In genomic region chr19:47377208-47377701, GRCh38 we compare ENCODE assay signal across 18 cellular contexts. TPM values are rescaled to one million over a fixed set of nuclear protein-coding genes. Genes with fewer than 3 reads are reported as not detected.
DNase-seq lines count a peak whose midpoint lies in the region; ATAC-seq, FAIRE-seq and TF ChIP-seq lines count a peak whose summit lies in the region.
"Had no signal": no experiment of that assay in that cellular context is flagged by ENCODE, and none has a peak within 500 bp of the region (broad histone marks: within the 10 kb centered on the region; RNA-seq: fewer than 3 reads in every experiment).

No MANE protein-coding gene starts in this region.

- H3K27ac ChIP-seq in K562 (ENCODE audit: extremely low read depth, low read depth, low read length), result no peak overlapping the region
- no peak overlapping the region for H3K27ac ChIP-seq in right cardiac atrium (ENCODE audit: low read length)
- no peak overlapping the region for H3K27ac ChIP-seq in MM.1S (ENCODE audit: low read length)
- H3K27ac ChIP-seq: VCaP had no signal

- H4K20me1 ChIP-seq in K562 (replicated peaks; ENCODE audit: control insufficient read depth, insufficient read depth, low read length) (peaks cover 5% of the 10 kb centered on the region; the same call in 1 of the 2 replicates), MM.1S (ENCODE audit: insufficient read depth, low read length) (no peaks in the 10 kb centered on the region)

- no peak for TF ChIP-seq POLR2A in K562 (conservative IDR thresholded peaks at IDR 0.05)

- 79% methylated on average over 15 of the region's 16 CpGs for WGBS in K562 (ENCODE audit: insufficient coverage, low coverage, missing lambda C conversion rate)
- WGBS in right cardiac atrium, result 64% methylated on average over 16 of the region's 16 CpGs

- peak overlapping the region; percentile 33 to 81 for H3K27ac Mint-ChIP-seq in stimulated activated naive CD8-positive, alpha-beta T cell treated with anti-CD3 and anti-CD28 coated beads, Interleukin-15, amount 100 ng/mL, for 72 hours
- no peak overlapping the region for H3K27ac Mint-ChIP-seq in chondrocyte (ENCODE audit: unreplicated experiment)
- H3K27ac Mint-ChIP-seq: activated T-helper 2 cell treated with anti-CD3 and anti-CD28 coated beads, Interferon-gamma antibody, Interleukin-2, Interleukin-4, amounts not matched to agents 10 μg/mL and 5 μg/mL and 100 μg/mL, durations not matched to agents 14 hours and 24 hours and 36 hours; progenitor cell of endocrine pancreas had no signal

- peaks cover 32% of the 10 kb centered on the region for H3K36me3 Mint-ChIP-seq in chondrocyte (ENCODE audit: low read depth)

- H3K27me3 ChIP-seq in K562 (ENCODE audit: control insufficient read depth in 2 of 2, insufficient read depth in 2 of 2, low read length in 2 of 2) (no peaks in the 10 kb centered on the region), right cardiac atrium (ENCODE audit: control insufficient read depth, insufficient read depth) (no peaks in the 10 kb centered on the region), MM.1S (replicated peaks; ENCODE audit: insufficient read depth, low read length) (no peaks in the 10 kb centered on the region)

- DNase-seq in stimulated activated naive CD8-positive, alpha-beta T cell treated with anti-CD3 and anti-CD28 coated beads, Interleukin-15, amount 100 ng/mL, for 72 hours, result no peak
- DNase-seq in stimulated activated naive CD8-positive, alpha-beta T cell treated with anti-CD3 and anti-CD28 coated beads, Interleukin-15, Interleukin-2, amounts not matched to agents 100 U/mL and 50 U/mL, for 24 hours, result no peak
- DNase-seq in K562 (ENCODE audit: extremely low read depth in 1 of 4, low spot score in 3 of 4), result peak in 3 of 4 experiments; percentile 25 to 57 (median 29)
- DNase-seq in right cardiac atrium, result peak; percentile 37 to 82 (median 79)
- DNase-seq in MM.1S, result no peak
- no peak for DNase-seq in chondrocyte (ENCODE audit: low spot score)
- DNase-seq: CD8-positive, alpha-beta memory T cell; kidney; PC-3 had no signal

- POLR2A ChIA-PET in K562 (lab: Yijun Ruan, JAX), result no interaction called here

- H3K9me3 ChIP-seq in K562 (replicated peaks; ENCODE audit: control insufficient read depth, insufficient read depth, low read depth, low read length), result no peaks in the 10 kb centered on the region
- H3K9me3 ChIP-seq in right cardiac atrium (ENCODE audit: control insufficient read depth, low read length), result no peaks in the 10 kb centered on the region
- no peaks in the 10 kb centered on the region for H3K9me3 ChIP-seq in MM.1S (replicated peaks; ENCODE audit: insufficient read depth, low read length)

- CTCF ChIA-PET in K562 (lab: Yijun Ruan, JAX; ENCODE audit: low intra/inter-chr PET ratio), result no interaction called here

- in situ Hi-C loops in K562 (cut with MboI), result no loop called here

- no peak for TF ChIP-seq EP300 in K562 (IDR thresholded peaks at IDR 0.05; ENCODE audit: low read length)

- no peak overlapping the region for H2AFZ ChIP-seq in K562 (ENCODE audit: low read depth, low read length)
- H2AFZ ChIP-seq in MM.1S (ENCODE audit: low read length), result no peak overlapping the region

- H3K9ac ChIP-seq in K562 (ENCODE audit: insufficient read depth in 1 of 2, low read depth in 2 of 2, low read length in 2 of 2), result peak overlapping the region in 1 of 2 experiments; percentile 76; a peak in 2 of 4 replicates
- no peak overlapping the region for H3K9ac ChIP-seq in MM.1S (ENCODE audit: low read length)

- H3K4me1 Mint-ChIP-seq in stimulated activated naive CD8-positive, alpha-beta T cell treated with anti-CD3 and anti-CD28 coated beads, Interleukin-15, amount 100 ng/mL, for 72 hours, result peaks cover 37% of the 10 kb centered on the region
- H3K4me1 Mint-ChIP-seq in chondrocyte (ENCODE audit: low read depth), result no peaks in the 10 kb centered on the region

- H3K4me2 ChIP-seq in K562 (ENCODE audit: insufficient read depth, low read length) (no peak overlapping the region), MM.1S (ENCODE audit: low read depth, low read length) (no peak overlapping the region)

- H3K4me3 ChIP-seq in K562, result no peak overlapping the region
- H3K4me3 ChIP-seq in right cardiac atrium (ENCODE audit: low read length), result no peak overlapping the region
- H3K4me3 ChIP-seq in MM.1S (ENCODE audit: low read length), result no peak overlapping the region

- ATAC-seq in stimulated activated naive CD8-positive, alpha-beta T cell treated with anti-CD3 and anti-CD28 coated beads, Interleukin-15, amount 100 ng/mL, for 72 hours, result no peak
- ATAC-seq in stimulated activated naive CD8-positive, alpha-beta T cell treated with anti-CD3 and anti-CD28 coated beads, Interleukin-15, Interleukin-2, amounts not matched to agents 100 U/mL and 50 U/mL, for 24 hours, result no peak
- peak; percentile 72 for ATAC-seq in K562
- ATAC-seq in right cardiac atrium, result peak; percentile 62 to 86
- no peak for ATAC-seq in HG03378 (IDR thresholded peaks at IDR 0.05; ENCODE audit: unreplicated experiment)
- ATAC-seq in GM18909 (IDR thresholded peaks at IDR 0.05; ENCODE audit: poor library complexity, unreplicated experiment), result no peak
- ATAC-seq: PC-3 had no signal

- TF ChIP-seq RAD21 in K562 (CRISPR knock-in tag; conservative IDR thresholded peaks at IDR 0.05 in 1 of 2, IDR thresholded peaks at IDR 0.05 in 1 of 2), result no peak

- TF ChIP-seq CTCF in K562 (IDR thresholded peaks at IDR 0.05 in 2 of 3, conservative IDR thresholded peaks at IDR 0.05 in 1 of 3; ENCODE audit: insufficient read depth in 2 of 3, low read depth in 1 of 3, low read length in 3 of 3), result 0 out of 6 replicates have a peak, but pooled peaks of 1 of the 3 experiments have one; percentile 17
- TF ChIP-seq CTCF in MM.1S (IDR thresholded peaks at IDR 0.05; ENCODE audit: low read length), result no peak
- no peak for TF ChIP-seq CTCF in chondrocyte (IDR thresholded peaks at IDR 0.05)

- no peaks in the 10 kb centered on the region for H3K27me3 Mint-ChIP-seq in stimulated activated naive CD8-positive, alpha-beta T cell treated with anti-CD3 and anti-CD28 coated beads, Interleukin-15, amount 100 ng/mL, for 72 hours
- no peaks in the 10 kb centered on the region for H3K27me3 Mint-ChIP-seq in chondrocyte (ENCODE audit: low read depth)
- H3K27me3 Mint-ChIP-seq: CD8-positive, alpha-beta memory T cell; progenitor cell of endocrine pancreas had no signal

- intact Hi-C loops in K562 (cut with micrococcal nuclease), result no loop called here
- intact Hi-C loops in right cardiac atrium (cut with DNase I), result no loop called here

- no peaks in the 10 kb centered on the region for H3F3A ChIP-seq in MM.1S (ENCODE audit: insufficient read depth, low read length)

- H3K36me3 ChIP-seq in K562 (ENCODE audit: control insufficient read depth, insufficient read depth, low read length) (peaks cover 97% of the 10 kb centered on the region; the same call in 2 of the 3 replicates), MM.1S (replicated peaks; ENCODE audit: insufficient read depth, low read length) (no peaks in the 10 kb centered on the region)

- H3K4me1 ChIP-seq in K562 (replicated peaks in 1 of 2; ENCODE audit: control insufficient read depth in 2 of 2, insufficient read depth in 2 of 2, low read length in 2 of 2), result peaks cover 0 to 32% of the 10 kb centered on the region in 2 experiments; a peak in 2 of 5 replicates
- no peaks in the 10 kb centered on the region for H3K4me1 ChIP-seq in right cardiac atrium (ENCODE audit: control insufficient read depth, insufficient read depth, low read length)
- no peaks in the 10 kb centered on the region for H3K4me1 ChIP-seq in MM.1S (ENCODE audit: low read length)

- H3K4me3 Mint-ChIP-seq in stimulated activated naive CD8-positive, alpha-beta T cell treated with anti-CD3 and anti-CD28 coated beads, Interleukin-15, amount 100 ng/mL, for 72 hours, result no peak overlapping the region
- no peak overlapping the region for H3K4me3 Mint-ChIP-seq in chondrocyte (ENCODE audit: unreplicated experiment)

- no peaks in the 10 kb centered on the region for H3K9me2 ChIP-seq in MM.1S (replicated peaks; ENCODE audit: insufficient read depth, low read length)

- H3K9me1 ChIP-seq in K562 (ENCODE audit: control insufficient read depth, insufficient read depth, low read length), result peaks cover 3% of the 10 kb centered on the region

- no TSS peak for BruUV-seq in K562 (replicated peaks; lab: Mats Ljungman, UMichigan)

- FAIRE-seq in K562 (lab: Jason Lieb, UNC), result no peak
- FAIRE-seq: G401.6, kidney had no signal

- no peaks in the 10 kb centered on the region for H3K9me3 Mint-ChIP-seq in stimulated activated naive CD8-positive, alpha-beta T cell treated with anti-CD3 and anti-CD28 coated beads, Interleukin-15, amount 100 ng/mL, for 72 hours
- no peaks in the 10 kb centered on the region for H3K9me3 Mint-ChIP-seq in chondrocyte (ENCODE audit: low read depth)
- H3K9me3 Mint-ChIP-seq: activated T-helper 2 cell treated with anti-CD3 and anti-CD28 coated beads, Interferon-gamma antibody, Interleukin-2, Interleukin-4, amounts not matched to agents 10 μg/mL and 5 μg/mL and 100 μg/mL, durations not matched to agents 14 hours and 24 hours and 36 hours; CD8-positive, alpha-beta memory T cell had no signal

- H3K79me2 ChIP-seq in K562 (ENCODE audit: control insufficient read depth, insufficient read depth, low read length) (no peaks in the 10 kb centered on the region), MM.1S (ENCODE audit: low read length) (no peaks in the 10 kb centered on the region)

RNA-seq across cellular contexts. Expression of gene DHX34, which starts 28.1 kb away (rescaled TPM):
- total RNA-seq in K562 (2011; cell fraction: chromatin; rRNA removed; ENCODE audit: low replicate concordance), result 53.0 and 146 TPM in 2 replicates
- 97.4 and 98.7 TPM in 2 replicates for total RNA-seq in K562 (2011; cell fraction: nucleolus; rRNA removed)
- total RNA-seq in K562 (2011; cell fraction: nucleoplasm; rRNA removed), result 51.2 and 61.0 TPM in 2 replicates
- 32.9 and 39.8 TPM in 2 replicates for total RNA-seq in K562 (2014; rRNA removed)
- total RNA-seq in K562 (2014; rRNA removed; fragmentation: Illumina TruSeq; extraction: Trizol), result 8.7 and 10.8 TPM in 2 replicates
- 15.0 and 15.9 TPM in 2 replicates for total RNA-seq in K562 (2015; rRNA removed; fragmentation: Illumina TruSeq; extraction: Trizol)
- 42.0 and 42.6 TPM in 2 replicates for total RNA-seq in K562 (2021)
- 9.6 and 13.9 TPM in 2 replicates for polyA plus RNA-seq in K562 (2011; rRNA removed)
- 8.9 and 22.2 TPM in 2 replicates for polyA plus RNA-seq in K562 (2011; cell fraction: cytosol; rRNA removed)
- 76.0 and 111 TPM in 2 replicates for polyA plus RNA-seq in K562 (2011; cell fraction: nucleus; rRNA removed)
- polyA plus RNA-seq in K562 (2012), result 22.3 and 23.7 TPM in 2 replicates
- 16.1 and 24.9 TPM in 2 replicates for polyA plus RNA-seq in K562 (2014; fragmentation: Illumina TruSeq; extraction: Trizol)
- polyA plus RNA-seq in K562 (2014; fragmentation: Nextera tagmentation; extraction: Ambion mirVana), result under 1 TPM; 0.36 to 0.41 TPM
- 29.1 and 30.1 TPM in 2 replicates for polyA plus RNA-seq in K562 (2014; rRNA removed)
- 7.0 and 11.3 TPM in 2 replicates for polyA minus RNA-seq in K562 (2011; rRNA and poly(A)+ RNA removed)
- polyA minus RNA-seq in K562 (2011; cell fraction: cytosol; rRNA and poly(A)+ RNA removed), result 16.7 and 17.6 TPM in 2 replicates
- polyA minus RNA-seq in K562 (2011; cell fraction: nucleus; rRNA and poly(A)+ RNA removed), result 30.8 and 33.1 TPM in 2 replicates
- total RNA-seq in right cardiac atrium, result 1 to 10 TPM; 5.5 to 8.1 (median 6.1) TPM
- 5.5 TPM for polyA plus RNA-seq in right cardiac atrium
- total RNA-seq in chondrocyte, result 13.5 to 15.6 TPM (median 15.2 TPM) in 3 replicates

RNA-seq across cellular contexts. Expression of gene MEIS3, which starts 42.1 kb away (rescaled TPM):
- 4.0 and 10.9 TPM in 2 replicates for total RNA-seq in K562 (2011; cell fraction: chromatin; rRNA removed; ENCODE audit: low replicate concordance)
- 3.2 and 4.7 TPM in 2 replicates for total RNA-seq in K562 (2011; cell fraction: nucleolus; rRNA removed)
- 5.1 and 13.7 TPM in 2 replicates for total RNA-seq in K562 (2011; cell fraction: nucleoplasm; rRNA removed)
- total RNA-seq in K562 (2014; rRNA removed) (0.18 and 0.33 TPM in 2 replicates), K562 (2014; rRNA removed; fragmentation: Illumina TruSeq; extraction: Trizol) (0.32 and 0.36 TPM in 2 replicates), K562 (2015; rRNA removed; fragmentation: Illumina TruSeq; extraction: Trizol) (0.11 and 0.19 TPM in 2 replicates), K562 (2021) (0.67 and 0.71 TPM in 2 replicates), right cardiac atrium (1 to 10 TPM; 2.6 to 9.8 (median 6.1) TPM), chondrocyte (79.5 to 83.4 TPM (median 82.2 TPM) in 3 replicates)
- polyA plus RNA-seq in K562 (2011; rRNA removed) (0.21 and 0.80 TPM in 2 replicates), K562 (2014; fragmentation: Illumina TruSeq; extraction: Trizol) (0.28 and 0.46 TPM in 2 replicates), K562 (2014; fragmentation: Nextera tagmentation; extraction: Ambion mirVana) (under 1 TPM in 1 of 2 experiments, not detected in 1; 0.06 TPM), K562 (2014; rRNA removed) (0.74 and 0.80 TPM in 2 replicates), right cardiac atrium (4.1 TPM)
- polyA plus RNA-seq in K562 (2011; cell fraction: cytosol; rRNA removed), result 0.63 and 1.7 TPM in 2 replicates
- 1.5 and 2.5 TPM in 2 replicates for polyA plus RNA-seq in K562 (2011; cell fraction: nucleus; rRNA removed)
- polyA plus RNA-seq in K562 (2012), result 0.57 and 2.9 TPM in 2 replicates
- polyA minus RNA-seq in K562 (2011; rRNA and poly(A)+ RNA removed), result 0.60 and 0.66 TPM in 2 replicates
- 1.0 and 1.5 TPM in 2 replicates for polyA minus RNA-seq in K562 (2011; cell fraction: cytosol; rRNA and poly(A)+ RNA removed)
- 0.94 and 2.4 TPM in 2 replicates for polyA minus RNA-seq in K562 (2011; cell fraction: nucleus; rRNA and poly(A)+ RNA removed)
- total RNA-seq: CD8-positive, alpha-beta memory T cell had no signal
- polyA plus RNA-seq: CD8-positive, alpha-beta memory T cell had no signal

RNA-seq across cellular contexts. Expression of gene C5AR2, which starts 45.3 kb away (rescaled TPM):
- 0.77 and 1.6 TPM in 2 replicates for total RNA-seq in K562 (2011; cell fraction: chromatin; rRNA removed; ENCODE audit: low replicate concordance)
- total RNA-seq in K562 (2011; cell fraction: nucleolus; rRNA removed), result 1.2 and 1.4 TPM in 2 replicates
- total RNA-seq in K562 (2011; cell fraction: nucleoplasm; rRNA removed), result 0.66 and 0.92 TPM in 2 replicates
- total RNA-seq in K562 (2014; rRNA removed) (0.78 and 1.1 TPM in 2 replicates), K562 (2014; rRNA removed; fragmentation: Illumina TruSeq; extraction: Trizol) (0.07 and 0.13 TPM in 2 replicates), K562 (2015; rRNA removed; fragmentation: Illumina TruSeq; extraction: Trizol) (0.04 and 0.15 TPM in 2 replicates), K562 (2021) (0.51 and 0.63 TPM in 2 replicates), right cardiac atrium (1 to 10 TPM in 3 of 4 donors, under 1 TPM in 1; 0.65 to 2.5 (median 1.4) TPM), chondrocyte (0.07 to 0.34 TPM in 2 of 3 replicates, not detected in the other)
- polyA plus RNA-seq in K562 (2011; rRNA removed) (0.15 and 0.21 TPM in 2 replicates), K562 (2014; fragmentation: Illumina TruSeq; extraction: Trizol) (0.10 and 0.28 TPM in 2 replicates), K562 (2014; fragmentation: Nextera tagmentation; extraction: Ambion mirVana) (under 1 TPM; 0.01 to 0.13 TPM), K562 (2014; rRNA removed) (0.24 and 0.43 TPM in 2 replicates), right cardiac atrium (0.79 TPM)
- polyA plus RNA-seq in K562 (2011; cell fraction: cytosol; rRNA removed), result 0.12 and 0.69 TPM in 2 replicates
- 0.74 and 1.5 TPM in 2 replicates for polyA plus RNA-seq in K562 (2011; cell fraction: nucleus; rRNA removed)
- 0.22 TPM in 2 replicates for polyA plus RNA-seq in K562 (2012)
- 0.06 and 0.53 TPM in 2 replicates for polyA minus RNA-seq in K562 (2011; rRNA and poly(A)+ RNA removed)
- polyA minus RNA-seq in K562 (2011; cell fraction: cytosol; rRNA and poly(A)+ RNA removed), result 0.19 TPM in 1 of 2 replicates, not detected in the other
- polyA minus RNA-seq in K562 (2011; cell fraction: nucleus; rRNA and poly(A)+ RNA removed), result 0.33 and 0.40 TPM in 2 replicates
- total RNA-seq: A673; activated T-helper 2 cell treated with anti-CD3 and anti-CD28 coated beads, Interferon-gamma antibody, Interleukin-2, Interleukin-4, amounts not matched to agents 10 μg/mL and 5 μg/mL and 100 μg/mL, durations not matched to agents 14 hours and 24 hours and 36 hours; LHCN-M2; NCI-H460; PC-3; progenitor cell of endocrine pancreas had no signal

Comparison
In these comparisons a context has a peak if more than half of its experiments do, and no peak if none do; other contexts are left out.
1. ATAC-seq: peak in K562 (single experiment) and right cardiac atrium (2 of 2); none in stimulated activated naive CD8-positive, alpha-beta T cell treated with anti-CD3 and anti-CD28 coated beads, Interleukin-15, amount 100 ng/mL, for 72 hours (single experiment), stimulated activated naive CD8-positive, alpha-beta T cell treated with anti-CD3 and anti-CD28 coated beads, Interleukin-15, Interleukin-2, amounts not matched to agents 100 U/mL and 50 U/mL, for 24 hours (single experiment), HG03378 (single experiment) and GM18909 (single experiment).
2. DNase-seq: peak in K562 (3 of 4) and right cardiac atrium (3 of 3); none in stimulated activated naive CD8-positive, alpha-beta T cell treated with anti-CD3 and anti-CD28 coated beads, Interleukin-15, amount 100 ng/mL, for 72 hours (0 of 2), stimulated activated naive CD8-positive, alpha-beta T cell treated with anti-CD3 and anti-CD28 coated beads, Interleukin-15, Interleukin-2, amounts not matched to agents 100 U/mL and 50 U/mL, for 24 hours (single experiment), MM.1S (single experiment) and chondrocyte (single experiment).